ENCODE assay signal across 19 cellular contexts in genomic region chr4:14772388-14772787, GRCh38.
"Had no signal": no experiment of that assay in that cellular context is flagged by ENCODE, and none has a peak within 500 bp of the region (broad histone marks: within the 10 kb centered on the region; RNA-seq: fewer than 3 reads in every experiment).

No MANE protein-coding gene starts in this region.

- H2AFZ ChIP-seq: neural progenitor cell had no signal

- ATAC-seq: heart right ventricle, mucosa of descending colon had no signal

- H3K4me2 ChIP-seq: neural progenitor cell had no signal

- H3K27me3 ChIP-seq: esophagus muscularis mucosa, heart right ventricle, neural progenitor cell, vagina had no signal

- H3K27ac ChIP-seq: esophagus muscularis mucosa, heart right ventricle, neural progenitor cell, vagina had no signal

- DNase-seq: activated B cell treated with CpG ODN at 0.5 μM for 24 hours; activated CD4-positive, alpha-beta T cell treated with anti-CD3 and anti-CD28 coated beads, Interleukin-2, amount 50 U/mL, for 1 hour; activated CD8-positive, alpha-beta memory T cell treated with anti-CD3 and anti-CD28 coated beads, Interleukin-2, amount 50 U/mL, for 4 hours; activated gamma-delta T cell; activated T-cell treated with anti-CD3 and anti-CD28 coated beads, Interleukin-2, amount 50 U/mL, for 48 hours; effector CD8-positive, alpha-beta T cell; heart right ventricle; kidney glomerular epithelial cell; mesenchymal stem cell; mucosa of descending colon; naive B cell; stimulated activated CD4-positive, alpha-beta T cell treated with anti-CD3 and anti-CD28 coated beads, Interleukin-12 subunit alpha, Interleukin-12 subunit beta, amount 100 ng/mL, for 4 hours; stimulated activated CD4-positive, alpha-beta T cell treated with anti-CD3 and anti-CD28 coated beads, Interleukin-1b, Interleukin-23, amount 100 ng/mL, for 48 hours; stimulated activated CD8-positive, alpha-beta memory T cell treated with anti-CD3 and anti-CD28 coated beads, Interleukin-4, amount 100 ng/mL, for 48 hours; stimulated activated naive CD4-positive, alpha-beta T cell treated with Interleukin-2 at 50 U/mL for 16 hours; trophoblast cell had no signal

- H3K4me3 ChIP-seq: esophagus muscularis mucosa, heart right ventricle, mucosa of descending colon, neural progenitor cell, vagina had no signal

- H3K9ac ChIP-seq: neural progenitor cell had no signal

- H3K36me3 ChIP-seq: esophagus muscularis mucosa, heart right ventricle, neural progenitor cell, vagina had no signal

- H3K9me3 ChIP-seq: mucosa of descending colon, vagina had no signal
